In the genomic region with DNA sequence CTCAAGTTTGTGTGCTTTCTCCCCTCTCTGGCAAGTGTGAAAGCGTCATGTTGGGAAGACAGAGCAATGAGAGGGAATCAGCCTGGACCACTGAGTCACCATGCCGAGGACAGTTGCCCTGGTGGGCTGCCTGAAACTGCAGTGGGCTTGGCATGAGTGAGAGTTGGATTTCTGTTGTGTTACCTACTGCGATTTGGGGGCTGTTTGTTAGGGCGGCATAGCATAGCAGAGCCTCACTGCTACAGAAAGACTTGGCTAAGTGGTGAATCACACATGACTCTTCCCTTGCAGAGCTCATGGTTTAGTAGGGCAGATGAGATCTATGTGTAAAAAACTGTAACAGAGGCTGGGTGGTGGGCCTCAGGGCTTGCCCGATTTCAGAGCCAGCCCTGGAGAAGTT, we compare ENCODE assay signal across 15 cellular contexts.
"Had no signal": no experiment of that assay in that cellular context is flagged by ENCODE, and none has a peak within 500 bp of the region (broad histone marks: within the 10 kb centered on the region; RNA-seq: fewer than 3 reads in every experiment).

No MANE protein-coding gene starts in this region.

- ATAC-seq: esophagus mucosa; gastrocnemius medialis; left cardiac atrium; lower lobe of right lung; natural killer cell treated with Interleukin-12 subunit alpha and Interleukin-12 subunit beta and Interleukin-15 and Interleukin-18, amount 100 ng/mL, for 72 hours had no signal

- H3K27ac ChIP-seq: gastrocnemius medialis, left ventricle myocardium inferior, lower lobe of right lung, right atrium auricular region had no signal

- H3K4me2 ChIP-seq: smooth muscle cell had no signal

- H3K4me3 Mint-ChIP-seq: memory B cell; mesothelial cell of epicardium; natural killer cell treated with Interleukin-12 subunit alpha and Interleukin-12 subunit beta and Interleukin-15 and Interleukin-18, amount 100 ng/mL, for 72 hours had no signal

- DNase-seq: effector memory CD4-positive, alpha-beta T cell; gastrocnemius medialis; left cardiac atrium; left ventricle myocardium inferior; lower lobe of right lung; posterior cingulate gyrus; stimulated activated CD4-positive, alpha-beta T cell treated with anti-CD3 and anti-CD28 coated beads, Interleukin-2, amount 100 ng/mL, for 48 hours; stimulated activated naive CD4-positive, alpha-beta T cell treated with Interleukin-2 at 50 U/mL for 16 hours; trophoblast cell had no signal

- H3K4me3 ChIP-seq: gastrocnemius medialis, left ventricle myocardium inferior, lower lobe of right lung, right atrium auricular region, smooth muscle cell had no signal

- H3K4me1 Mint-ChIP-seq: memory B cell had no signal

- H3K27ac Mint-ChIP-seq: memory B cell; mesothelial cell of epicardium; natural killer cell treated with Interleukin-12 subunit alpha and Interleukin-12 subunit beta and Interleukin-15 and Interleukin-18, amount 100 ng/mL, for 72 hours had no signal

- H3K36me3 Mint-ChIP-seq: memory B cell; mesothelial cell of epicardium; natural killer cell treated with Interleukin-12 subunit alpha and Interleukin-12 subunit beta and Interleukin-15 and Interleukin-18, amount 100 ng/mL, for 72 hours had no signal

- H3K4me1 ChIP-seq: gastrocnemius medialis, lower lobe of right lung had no signal

- H3K36me3 ChIP-seq: gastrocnemius medialis, left ventricle myocardium inferior, lower lobe of right lung, right atrium auricular region had no signal

- H3K27me3 ChIP-seq: right atrium auricular region had no signal

- H3K9me3 ChIP-seq: gastrocnemius medialis, left ventricle myocardium inferior, lower lobe of right lung, right atrium auricular region had no signal

- H3K9me3 Mint-ChIP-seq: natural killer cell treated with Interleukin-12 subunit alpha and Interleukin-12 subunit beta and Interleukin-15 and Interleukin-18, amount 100 ng/mL, for 72 hours had no signal
